ENCODE assay signal across 10 cellular contexts in genomic region chr11:15107730-15108515, GRCh38.
DNase-seq lines count a peak whose midpoint lies in the region; ATAC-seq lines count a peak whose summit lies in the region.
"Had no signal": no experiment of that assay in that cellular context is flagged by ENCODE, and none has a peak within 500 bp of the region (broad histone marks: within the 10 kb centered on the region; RNA-seq: fewer than 3 reads in every experiment).

No MANE protein-coding gene starts in this region.

- H3K27me3 ChIP-seq in adipocyte (replicated peaks; ENCODE audit: control insufficient read depth, insufficient read depth, low read length): no peaks in the 10 kb centered on the region

- no peak overlapping the region for H3K9ac ChIP-seq in adipocyte (ENCODE audit: low read length)

- peak; percentile 84 for ATAC-seq in GM19468 (IDR thresholded peaks at IDR 0.05; ENCODE audit: extremely low read depth, unreplicated experiment)
- ATAC-seq in HG03066 (IDR thresholded peaks at IDR 0.05; ENCODE audit: low read depth, unreplicated experiment): peak; percentile 68

- peak; percentile 70 for DNase-seq in ELR (ENCODE audit: low read depth)
- peak; percentile 14 for DNase-seq in adipocyte (ENCODE audit: low read depth)
- no peak for DNase-seq in activated CD4-positive, CD25-positive, alpha-beta regulatory T cell (lab: John Stamatoyannopoulos, UW)
- DNase-seq in Ammon's horn (ENCODE audit: low spot score): no peak
- no peak for DNase-seq in COLO668 (lab: John Stamatoyannopoulos, UW; ENCODE audit: unreplicated experiment)
- DNase-seq in NCI-H2227 treated with DMSO at 0.1 percent for 48 hours (lab: John Stamatoyannopoulos, UW): no peak
- DNase-seq: CD4-positive, alpha-beta T cell; NCI-H510A treated with DMSO at 0.1 percent for 48 hours had no signal

- H3K4me3 ChIP-seq in adipocyte (ENCODE audit: low read length): no peak overlapping the region

- peaks cover 13% of the 10 kb centered on the region for H3K4me1 ChIP-seq in adipocyte (ENCODE audit: control insufficient read depth, insufficient read depth, low read length)

- no peaks in the 10 kb centered on the region for H3K9me3 ChIP-seq in adipocyte (ENCODE audit: control insufficient read depth, low read length)

- H3K36me3 ChIP-seq in adipocyte (ENCODE audit: control insufficient read depth, insufficient read depth, low read length, severe bottlenecking): no peaks in the 10 kb centered on the region

Comparison
In these comparisons a context has a peak if more than half of its experiments do, and no peak if none do; other contexts are left out.
1. DNase-seq: peak in ELR (single experiment) and adipocyte (single experiment); none in activated CD4-positive, CD25-positive, alpha-beta regulatory T cell (0 of 4), Ammon's horn (single experiment), COLO668 (single experiment) and NCI-H2227 treated with DMSO at 0.1 percent for 48 hours (single experiment).